ENCODE assay signal across 8 cellular contexts in the genomic region with DNA sequence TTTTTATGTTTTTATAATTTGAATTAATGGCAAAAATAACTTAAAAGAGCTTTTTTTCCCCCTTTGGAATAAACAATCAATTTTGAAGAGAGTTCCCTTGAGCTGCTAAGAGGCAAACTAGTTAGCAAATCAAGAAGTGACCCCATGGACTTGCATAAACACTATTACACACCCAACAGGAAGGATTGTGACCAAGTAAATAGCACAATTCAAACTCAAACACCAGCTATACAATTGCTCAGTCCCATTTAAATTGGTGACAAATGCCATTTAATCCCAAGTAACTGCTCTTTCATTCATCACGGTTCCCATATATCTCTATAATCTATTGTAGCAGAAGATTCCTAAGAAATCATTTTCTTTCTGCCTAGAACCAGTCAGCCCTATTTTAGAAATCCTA.
"Had no signal": no experiment of that assay in that cellular context is flagged by ENCODE, and none has a peak within 500 bp of the region (broad histone marks: within the 10 kb centered on the region; RNA-seq: fewer than 3 reads in every experiment).

No MANE protein-coding gene starts in this region.

- FAIRE-seq: H1, H54, HepG2 had no signal

- H3K36me3 Mint-ChIP-seq: IgD-negative memory B cell had no signal

- DNase-seq: H9, HCEC 1CT had no signal

- ATAC-seq: GM23338, HepG2 had no signal

- H3K4me3 Mint-ChIP-seq: GM23338, H9, IgD-negative memory B cell had no signal

- H3K27ac ChIP-seq: HL-60 had no signal

- H3K4me1 Mint-ChIP-seq: IgD-negative memory B cell had no signal

- H3K4me2 ChIP-seq: GM23338 had no signal

- H3K4me3 ChIP-seq: GM23338 had no signal

- H3K9me3 Mint-ChIP-seq: GM23338, H9 had no signal

- H3K27ac Mint-ChIP-seq: GM23338, H9, IgD-negative memory B cell had no signal

- H2AFZ ChIP-seq: GM23338 had no signal

- H3K27me3 Mint-ChIP-seq: IgD-negative memory B cell had no signal
